9 cellular contexts compared by ENCODE assay signal in the genomic region with DNA sequence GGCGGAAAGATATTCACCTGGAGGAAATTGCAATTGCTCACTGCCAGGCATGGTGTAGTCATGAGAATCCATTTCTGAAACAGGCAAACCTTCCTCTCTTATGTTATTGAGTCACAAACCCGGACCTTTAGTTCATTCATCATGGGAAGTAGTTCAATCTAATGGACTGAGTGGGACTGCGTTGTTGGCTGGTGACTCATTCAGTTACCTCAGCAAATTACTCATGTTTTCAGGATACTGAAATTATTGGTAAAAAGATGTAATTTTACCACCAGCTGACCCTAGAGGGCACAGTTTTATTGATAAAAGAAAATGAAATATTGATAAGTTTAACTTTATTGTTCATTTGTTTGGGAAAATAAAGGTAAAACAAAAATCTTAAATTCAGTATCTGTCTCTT.
DNase-seq lines count a peak whose midpoint lies in the region; ATAC-seq and TF ChIP-seq lines count a peak whose summit lies in the region.
"Had no signal": no experiment of that assay in that cellular context is flagged by ENCODE, and none has a peak within 500 bp of the region (broad histone marks: within the 10 kb centered on the region; RNA-seq: fewer than 3 reads in every experiment).

No MANE protein-coding gene starts in this region.

- H3K27ac Mint-ChIP-seq in CD14-positive monocyte: no peak overlapping the region
- no peak overlapping the region for H3K27ac Mint-ChIP-seq in effector memory CD8-positive, alpha-beta T cell

- peaks cover 3% of the 10 kb centered on the region for H3K4me1 Mint-ChIP-seq in CD14-positive monocyte
- H3K4me1 Mint-ChIP-seq in effector memory CD8-positive, alpha-beta T cell (ENCODE audit: low read depth in 2 of 2): no peaks in the 10 kb centered on the region

- H3K36me3 Mint-ChIP-seq in CD14-positive monocyte: no peaks in the 10 kb centered on the region
- no peaks in the 10 kb centered on the region for H3K36me3 Mint-ChIP-seq in effector memory CD8-positive, alpha-beta T cell (ENCODE audit: insufficient read depth)

- H3K4me3 ChIP-seq in uterus: no peak overlapping the region
- H3K4me3 ChIP-seq: SJSA1 had no signal

- no peak overlapping the region for H3K27ac ChIP-seq in uterus
- H3K27ac ChIP-seq: SJSA1 had no signal

- no peaks in the 10 kb centered on the region for H3K36me3 ChIP-seq in uterus
- H3K36me3 ChIP-seq: SJSA1 had no signal

- H3K27me3 ChIP-seq in uterus: no peaks in the 10 kb centered on the region
- H3K27me3 ChIP-seq: SJSA1 had no signal

- H3K9me3 Mint-ChIP-seq in CD14-positive monocyte: peaks cover 0 to 3% (median 0%) of the 10 kb centered on the region in 7 donors
- peaks cover 12 to 24% of the 10 kb centered on the region in 2 donors for H3K9me3 Mint-ChIP-seq in effector memory CD8-positive, alpha-beta T cell

- peaks cover 0 to 2% (median 0%) of the 10 kb centered on the region in 3 donors for H3K27me3 Mint-ChIP-seq in CD14-positive monocyte (ENCODE audit: low read depth in 3 of 3)
- H3K27me3 Mint-ChIP-seq in effector memory CD8-positive, alpha-beta T cell: no peaks in the 10 kb centered on the region

- ATAC-seq in GM18873 (IDR thresholded peaks at IDR 0.05; ENCODE audit: low FRiP score, unreplicated experiment) (peak; percentile 64), HG03457 (IDR thresholded peaks at IDR 0.05; ENCODE audit: unreplicated experiment) (peak; percentile 65)
- ATAC-seq in effector memory CD8-positive, alpha-beta T cell (replicated peaks): no peak

- H3K9me3 ChIP-seq in uterus: no peaks in the 10 kb centered on the region
- H3K9me3 ChIP-seq: SJSA1 had no signal

- no peaks in the 10 kb centered on the region for H3K4me1 ChIP-seq in uterus
- H3K4me1 ChIP-seq: SJSA1 had no signal

- H3K4me3 Mint-ChIP-seq in CD14-positive monocyte: no peak overlapping the region
- no peak overlapping the region for H3K4me3 Mint-ChIP-seq in effector memory CD8-positive, alpha-beta T cell

- intact Hi-C loops in uterus (cut with DNase I; ENCODE audit: low total_unique reads): no loop called here
- intact Hi-C loops in CD14-positive monocyte (cut with micrococcal nuclease): no loop called here

- TF ChIP-seq CTCF in uterus (IDR thresholded peaks at IDR 0.05) (no peak), CD14-positive monocyte (IDR thresholded peaks at IDR 0.05) (no peak)

- DNase-seq in A172 (ENCODE audit: low spot score): peak; percentile 96
- peak; percentile 49 for DNase-seq in dermis blood vessel endothelial cell
- no peak for DNase-seq in NCI-H1417 treated with DMSO at 0.1 percent for 48 hours (lab: John Stamatoyannopoulos, UW)
- DNase-seq in uterus: no peak
- no peak for DNase-seq in CD14-positive monocyte (ENCODE audit: low spot score)
- DNase-seq in effector memory CD8-positive, alpha-beta T cell: no peak

- TF ChIP-seq POLR2A in uterus (IDR thresholded peaks at IDR 0.05): no peak

Comparison
In these comparisons a context has a peak if more than half of its experiments do, and no peak if none do; other contexts are left out.
1. DNase-seq: peak in A172 (single experiment) and dermis blood vessel endothelial cell (single experiment); none in NCI-H1417 treated with DMSO at 0.1 percent for 48 hours (single experiment), uterus (0 of 2), CD14-positive monocyte (single experiment) and effector memory CD8-positive, alpha-beta T cell (0 of 3).